Comparison of ENCODE assay signal across 19 cellular contexts in genomic region chr4:184375027-184375426, GRCh38.
DNase-seq lines count a peak whose midpoint lies in the region; ATAC-seq, FAIRE-seq and TF ChIP-seq lines count a peak whose summit lies in the region.
"Had no signal": no experiment of that assay in that cellular context is flagged by ENCODE, and none has a peak within 500 bp of the region (broad histone marks: within the 10 kb centered on the region; RNA-seq: fewer than 3 reads in every experiment).

No MANE protein-coding gene starts in this region.

- no peaks in the 10 kb centered on the region for H3K9me3 ChIP-seq in IMR-90 (ENCODE audit: control insufficient read depth, insufficient read depth, low read length)

- no peak overlapping the region for H2AFZ ChIP-seq in IMR-90 (replicated peaks; ENCODE audit: low read length, poor library complexity)
- H2AFZ ChIP-seq: parathyroid adenoma had no signal

- H3K4me1 ChIP-seq in IMR-90 (ENCODE audit: control insufficient read depth, insufficient read depth, low read length), result no peaks in the 10 kb centered on the region
- H3K4me1 ChIP-seq: parathyroid adenoma had no signal

- H2AK5ac ChIP-seq in IMR-90 (ENCODE audit: low read depth, low read length), result no peak overlapping the region

- TF ChIP-seq CTCF in IMR-90 (conservative IDR thresholded peaks at IDR 0.05; ENCODE audit: low read depth, low read length) (no peak), bronchial epithelial cell (IDR thresholded peaks at IDR 0.05; ENCODE audit: insufficient read depth, low read length, severe bottlenecking) (no peak), GM13976 (IDR thresholded peaks at IDR 0.05; ENCODE audit: borderline replicate concordance, control extremely low read depth, extremely low read depth, insufficient read depth, missing control alignments) (no peak)

- CTCF ChIA-PET in IMR-90 (lab: Yijun Ruan, JAX), result no interaction called here

- DNase-seq in activated CD4-positive, CD25-positive, alpha-beta regulatory T cell (lab: John Stamatoyannopoulos, UW), result no peak
- DNase-seq in IMR-90, result peak; percentile 38
- peak; percentile 86 for DNase-seq in bronchial epithelial cell (ENCODE audit: low read depth)
- DNase-seq in stimulated activated naive B cell treated with anti-CD40 and anti-IgM and Interleukin-4, amounts not matched to agents 10 μg/mL and 1 μg/mL and 100 μg/mL, for 72 hours, result no peak
- no peak for DNase-seq in GM13976 (ENCODE audit: low spot score)
- DNase-seq in activated CD4-positive, alpha-beta T cell treated with anti-CD3 and anti-CD28 coated beads for 4 hours, result no peak
- DNase-seq: activated naive CD4-positive, alpha-beta T cell treated with Interleukin-2 at 50 U/mL for 16 hours; brain microvascular endothelial cell; CD4-positive, alpha-beta memory T cell; NCI-H187; NCI-H510A treated with DMSO at 0.1 percent for 48 hours; stimulated activated CD4-positive, alpha-beta T cell treated with anti-CD3 and anti-CD28 coated beads, Interleukin-4, amount 100 ng/mL, for 4 hours; SW 1271 had no signal

- ATAC-seq in activated CD4-positive, CD25-positive, alpha-beta regulatory T cell treated with anti-CD3 and anti-CD28 coated beads, Interleukin-2, amount 50 U/mL, for 24 hours, result peak; percentile 63 to 79
- ATAC-seq in IMR-90 (ENCODE audit: low read depth) (no peak), GM18861 (IDR thresholded peaks at IDR 0.05; ENCODE audit: unreplicated experiment) (no peak)
- peak; percentile 36 to 46 for ATAC-seq in stimulated activated naive B cell treated with anti-CD40 and anti-IgM and Interleukin-4, amounts not matched to agents 10 μg/mL and 1 μg/mL and 100 μg/mL, for 72 hours (replicated peaks)

- no peak overlapping the region for H2BK120ac ChIP-seq in IMR-90 (ENCODE audit: low read depth, low read length)

- H4K5ac ChIP-seq in IMR-90 (ENCODE audit: low read depth, low read length), result no peak overlapping the region

- no peak overlapping the region for H2BK15ac ChIP-seq in IMR-90 (ENCODE audit: low read depth, low read length)

- H3K27me3 Mint-ChIP-seq in stimulated activated naive B cell treated with anti-CD40 and anti-IgM and Interleukin-4, amounts not matched to agents 10 μg/mL and 1 μg/mL and 100 μg/mL, for 72 hours, result no peaks in the 10 kb centered on the region
- H3K27me3 Mint-ChIP-seq: CD4-positive, alpha-beta memory T cell; type B pancreatic cell had no signal

- no peak overlapping the region for H3K14ac ChIP-seq in IMR-90 (replicated peaks; ENCODE audit: low read depth, low read length)

- H3K56ac ChIP-seq in IMR-90 (ENCODE audit: extremely low read depth, insufficient read depth, low read length), result no peak overlapping the region

- no peaks in the 10 kb centered on the region for H3K36me3 ChIP-seq in IMR-90 (ENCODE audit: control insufficient read depth, insufficient read depth, low read length)
- H3K36me3 ChIP-seq in bronchial epithelial cell (ENCODE audit: control insufficient read depth, insufficient read depth, low read length), result no peaks in the 10 kb centered on the region
- H3K36me3 ChIP-seq: brain microvascular endothelial cell had no signal

- no peak overlapping the region for H2BK20ac ChIP-seq in IMR-90 (ENCODE audit: low read depth, low read length)

- H2AK9ac ChIP-seq in IMR-90 (replicated peaks; ENCODE audit: low read depth, low read length, poor library complexity), result no peak overlapping the region

- no peak overlapping the region for H4K8ac ChIP-seq in IMR-90 (ENCODE audit: low read depth in 2 of 2, low read length in 2 of 2)

- no peak for TF ChIP-seq POLR2A in IMR-90 (IDR thresholded peaks at IDR 0.05; ENCODE audit: low read depth, low read length)

- H3K4me3 Mint-ChIP-seq in stimulated activated naive B cell treated with anti-CD40 and anti-IgM and Interleukin-4, amounts not matched to agents 10 μg/mL and 1 μg/mL and 100 μg/mL, for 72 hours, result no peak overlapping the region
- H3K4me3 Mint-ChIP-seq: CD4-positive, alpha-beta memory T cell; type B pancreatic cell had no signal

- H3K4me1 Mint-ChIP-seq in stimulated activated naive B cell treated with anti-CD40 and anti-IgM and Interleukin-4, amounts not matched to agents 10 μg/mL and 1 μg/mL and 100 μg/mL, for 72 hours, result peaks cover 31 to 65% of the 10 kb centered on the region in 2 donors

- peaks cover 14 to 25% of the 10 kb centered on the region in 2 donors for H3K9me3 Mint-ChIP-seq in stimulated activated naive B cell treated with anti-CD40 and anti-IgM and Interleukin-4, amounts not matched to agents 10 μg/mL and 1 μg/mL and 100 μg/mL, for 72 hours

- H3K36me3 Mint-ChIP-seq in stimulated activated naive B cell treated with anti-CD40 and anti-IgM and Interleukin-4, amounts not matched to agents 10 μg/mL and 1 μg/mL and 100 μg/mL, for 72 hours, result peaks cover 18 to 55% of the 10 kb centered on the region in 2 donors
- H3K36me3 Mint-ChIP-seq: CD4-positive, alpha-beta memory T cell; type B pancreatic cell had no signal

- no peaks in the 10 kb centered on the region for H3K79me1 ChIP-seq in IMR-90 (ENCODE audit: low read depth in 1 of 2, low read length in 2 of 2)

- H3K4ac ChIP-seq in IMR-90 (ENCODE audit: low read depth, low read length), result no peak overlapping the region

- H3K27ac ChIP-seq in IMR-90 (ENCODE audit: insufficient read depth, low read length), result no peak overlapping the region
- H3K27ac ChIP-seq: brain microvascular endothelial cell, skin epidermis, VCaP had no signal

- no peak overlapping the region for H4K91ac ChIP-seq in IMR-90 (ENCODE audit: insufficient read depth, low read depth, low read length)

- intact Hi-C loops in IMR-90 (cut with micrococcal nuclease), result no loop called here

- no peak for TF ChIP-seq RAD21 in IMR-90 (IDR thresholded peaks at IDR 0.05; ENCODE audit: low read length)

- no peak overlapping the region for H3K4me3 ChIP-seq in IMR-90 (ENCODE audit: insufficient read depth, low read depth, low read length)
- no peak overlapping the region for H3K4me3 ChIP-seq in bronchial epithelial cell (ENCODE audit: low read depth, low read length)

- no peak overlapping the region for H3K18ac ChIP-seq in IMR-90 (ENCODE audit: low read depth, low read length)

- H3K9ac ChIP-seq in IMR-90 (ENCODE audit: low read depth, low read length), result no peak overlapping the region
- H3K9ac ChIP-seq: parathyroid adenoma had no signal

- no peaks in the 10 kb centered on the region for H3K27me3 ChIP-seq in IMR-90 (ENCODE audit: control insufficient read depth, insufficient read depth, low read length)
- no peaks in the 10 kb centered on the region for H3K27me3 ChIP-seq in bronchial epithelial cell (ENCODE audit: control insufficient read depth, insufficient read depth, low read length)
- H3K27me3 ChIP-seq: brain microvascular endothelial cell had no signal

- H3K23ac ChIP-seq in IMR-90 (ENCODE audit: low read depth, low read length), result no peak overlapping the region

- WGBS in IMR-90 (ENCODE audit: extremely low coverage in 2 of 2, insufficient read length in 1 of 2), 2 experiments, result no CpG with 5 or more reads among the region's 1 CpG

- no peak overlapping the region for H3K27ac Mint-ChIP-seq in stimulated activated naive B cell treated with anti-CD40 and anti-IgM and Interleukin-4, amounts not matched to agents 10 μg/mL and 1 μg/mL and 100 μg/mL, for 72 hours
- H3K27ac Mint-ChIP-seq: type B pancreatic cell had no signal

- POLR2A ChIA-PET in IMR-90 (lab: Charles Lee; ENCODE audit: unreplicated experiment), result no interaction called here

- no peak overlapping the region for H3K4me2 ChIP-seq in IMR-90 (ENCODE audit: low read depth, low read length)

- dilution Hi-C loops in IMR-90 (cut with HindIII; ENCODE audit: low sequenced_read_pairs, unreplicated experiment), result no loop called here

- in situ Hi-C loops in IMR-90 (cut with MboI; ENCODE audit: low sequenced_read_pairs) (no loop called here), GM13976 (cut with MboI; ENCODE audit: low sequenced_read_pairs, unreplicated experiment) (no loop called here)

- FAIRE-seq in bronchial epithelial cell (lab: Jason Lieb, UNC), result no peak

- H3K9me1 ChIP-seq in IMR-90 (ENCODE audit: insufficient read depth, low read length), result no peaks in the 10 kb centered on the region

- BruUV-seq in IMR-90 (replicated peaks; lab: Mats Ljungman, UMichigan), result no TSS peak

- no peak overlapping the region for H2BK5ac ChIP-seq in IMR-90 (ENCODE audit: low read depth, low read length, poor library complexity, severe bottlenecking)

- H4K20me1 ChIP-seq in IMR-90 (ENCODE audit: insufficient read depth, low read length), result no peaks in the 10 kb centered on the region

TF ChIP-seq in IMR-90, 13 proteins besides CTCF, POLR2A, EP300 and RAD21:
- TF ChIP-seq CEBPB (IDR thresholded peaks at IDR 0.05; ENCODE audit: low read depth, low read length) (no peak), MXI1 (IDR thresholded peaks at IDR 0.05; ENCODE audit: borderline replicate concordance, low read depth, low read length) (no peak), BHLHE40 (IDR thresholded peaks at IDR 0.05; ENCODE audit: low read depth, low read length) (no peak), SMC3 (IDR thresholded peaks at IDR 0.05; ENCODE audit: low read depth, low read length) (no peak), MAZ (IDR thresholded peaks at IDR 0.05; ENCODE audit: borderline replicate concordance, low read depth, low read length) (no peak), NFE2L2 (IDR thresholded peaks at IDR 0.05; ENCODE audit: low read depth, low read length) (no peak), MAFK (IDR thresholded peaks at IDR 0.05; ENCODE audit: low read depth, low read length) (no peak), FOS (IDR thresholded peaks at IDR 0.05; ENCODE audit: low read depth, low read length) (no peak), RFX5 (IDR thresholded peaks at IDR 0.05; ENCODE audit: low read depth, low read length) (no peak)

Comparison
In these comparisons a context has a peak if more than half of its experiments do, and no peak if none do; other contexts are left out.
1. ATAC-seq: peak in activated CD4-positive, CD25-positive, alpha-beta regulatory T cell treated with anti-CD3 and anti-CD28 coated beads, Interleukin-2, amount 50 U/mL, for 24 hours (2 of 2) and stimulated activated naive B cell treated with anti-CD40 and anti-IgM and Interleukin-4, amounts not matched to agents 10 μg/mL and 1 μg/mL and 100 μg/mL, for 72 hours (2 of 2); none in IMR-90 (single experiment) and GM18861 (single experiment).
2. DNase-seq: peak in IMR-90 (single experiment) and bronchial epithelial cell (single experiment); none in activated CD4-positive, CD25-positive, alpha-beta regulatory T cell (0 of 4), stimulated activated naive B cell treated with anti-CD40 and anti-IgM and Interleukin-4, amounts not matched to agents 10 μg/mL and 1 μg/mL and 100 μg/mL, for 72 hours (single experiment), GM13976 (single experiment) and activated CD4-positive, alpha-beta T cell treated with anti-CD3 and anti-CD28 coated beads for 4 hours (0 of 2).